ENCODE assay signal across 18 cellular contexts in genomic region chr5:126137771-126138474, GRCh38.
DNase-seq lines count a peak whose midpoint lies in the region; ATAC-seq and TF ChIP-seq lines count a peak whose summit lies in the region.
"Had no signal": no experiment of that assay in that cellular context is flagged by ENCODE, and none has a peak within 500 bp of the region (broad histone marks: within the 10 kb centered on the region; RNA-seq: fewer than 3 reads in every experiment).

No MANE protein-coding gene starts in this region.

- DNase-seq in SK-N-SH (no peak), left colon (no peak), smooth muscle cell (lab: John Stamatoyannopoulos, UW; ENCODE audit: unreplicated experiment) (no peak), NCI-H2029 treated with DMSO at 0.1 percent for 48 hours (lab: John Stamatoyannopoulos, UW) (no peak), HK-2 (ENCODE audit: unreplicated experiment) (no peak), A172 (ENCODE audit: low spot score) (no peak)
- DNase-seq: activated CD4-positive, alpha-beta T cell treated with anti-CD3 and anti-CD28 coated beads, Interleukin-2, amount 10 ng/mL, durations not matched to agents 7 days and 5 days; activated gamma-delta T cell treated with Interleukin-2 at 50 U/mL for 16 hours; amygdala; central memory CD4-positive, alpha-beta T cell; DND-41; GOT3; SW 1271 had no signal

- H3K27ac ChIP-seq in HUES48 (ENCODE audit: low read depth, low read length) (peak overlapping the region; percentile 78), SK-N-SH (ENCODE audit: low read depth in 2 of 2, low read length in 1 of 2) (peak overlapping the region; percentile 50 to 89), smooth muscle cell (ENCODE audit: low read depth) (peak overlapping the region; percentile 95)
- H3K27ac ChIP-seq: C4-2B, esophagus muscularis mucosa, thoracic aorta had no signal

- peaks cover 16% of the 10 kb centered on the region for H3F3A ChIP-seq in SK-N-SH (replicated peaks; ENCODE audit: insufficient read depth)
- H3F3A ChIP-seq in smooth muscle cell (ENCODE audit: low read depth): peaks cover 21% of the 10 kb centered on the region

- H3K79me2 ChIP-seq in SK-N-SH (ENCODE audit: insufficient read depth) (no peaks in the 10 kb centered on the region; the same call in 1 of the 2 replicates), smooth muscle cell (ENCODE audit: low read depth) (no peaks in the 10 kb centered on the region)

- TF ChIP-seq CTCF in SK-N-SH (IDR thresholded peaks at IDR 0.05) (no peak), smooth muscle cell (IDR thresholded peaks at IDR 0.05; ENCODE audit: borderline replicate concordance, insufficient read depth, poor library complexity, severe bottlenecking) (no peak)

- H3K4me1 ChIP-seq in HUES48 (ENCODE audit: control insufficient read depth, insufficient read depth, low read length) (peaks cover 43% of the 10 kb centered on the region), SK-N-SH (ENCODE audit: control insufficient read depth in 1 of 2, insufficient read depth in 2 of 2, low read depth in 1 of 2, low read length in 1 of 2) (peaks cover 6 to 12% of the 10 kb centered on the region in 2 experiments), smooth muscle cell (ENCODE audit: low read depth) (peaks cover 26% of the 10 kb centered on the region)

- TF ChIP-seq EP300 in SK-N-SH (IDR thresholded peaks at IDR 0.05; ENCODE audit: borderline replicate concordance in 1 of 2, low read depth in 1 of 2, low read length in 1 of 2): no peak

- no peak overlapping the region for H3K4me3 ChIP-seq in HUES48 (ENCODE audit: low read depth, low read length)
- H3K4me3 ChIP-seq in SK-N-SH (ENCODE audit: low read depth in 2 of 2, low read length in 1 of 2): no peak overlapping the region
- no peak overlapping the region for H3K4me3 ChIP-seq in smooth muscle cell
- H3K4me3 ChIP-seq: esophagus muscularis mucosa, thoracic aorta had no signal

- H4K20me1 ChIP-seq in SK-N-SH (ENCODE audit: insufficient read depth) (no peaks in the 10 kb centered on the region), smooth muscle cell (ENCODE audit: low read depth) (no peaks in the 10 kb centered on the region)

- no peak overlapping the region for H2AFZ ChIP-seq in SK-N-SH (ENCODE audit: low read depth)
- H2AFZ ChIP-seq in smooth muscle cell (ENCODE audit: low read depth): peak overlapping the region; percentile 7

- POLR2A ChIA-PET in SK-N-SH (lab: Yijun Ruan, JAX): no interaction called here

- intact Hi-C loops in left colon (cut with DNase I, micrococcal nuclease): no loop called here

- no peaks in the 10 kb centered on the region for H3K27me3 ChIP-seq in HUES48 (ENCODE audit: control insufficient read depth, insufficient read depth, low read length)
- no peaks in the 10 kb centered on the region for H3K27me3 ChIP-seq in SK-N-SH (ENCODE audit: insufficient read depth)
- H3K27me3 ChIP-seq in smooth muscle cell (ENCODE audit: low read depth): no peaks in the 10 kb centered on the region
- H3K27me3 ChIP-seq: esophagus muscularis mucosa had no signal

- H3K9me3 ChIP-seq in HUES48 (ENCODE audit: control insufficient read depth, insufficient read depth, low read length) (no peaks in the 10 kb centered on the region), SK-N-SH (no peaks in the 10 kb centered on the region), smooth muscle cell (replicated peaks; ENCODE audit: low read depth) (no peaks in the 10 kb centered on the region)
- H3K9me3 ChIP-seq: esophagus muscularis mucosa, thoracic aorta had no signal

- peak overlapping the region; percentile 37; the same call in 1 of the 2 replicates for H3K4me2 ChIP-seq in SK-N-SH
- H3K4me2 ChIP-seq in smooth muscle cell: peak overlapping the region; percentile 81

- 49% methylated on average over 2 of the region's 2 CpGs for WGBS in SK-N-SH (ENCODE audit: low lambda C conversion rate)
- WGBS in smooth muscle cell (ENCODE audit: low lambda C conversion rate): 31% methylated on average over 2 of the region's 2 CpGs

- CTCF ChIA-PET in SK-N-SH (lab: Yijun Ruan, JAX): interaction anchor here (0.9 to 1.6 kb wide), 2 partner anchors 12 to 20 kb away, joined by 3 read pairs; no protein-coding TSS in a partner anchor

- no peak for TF ChIP-seq RAD21 in SK-N-SH (IDR thresholded peaks at IDR 0.05; ENCODE audit: low read length)

- peak; percentile 46 for ATAC-seq in left colon
- ATAC-seq: natural killer cell treated with Interleukin-12 subunit alpha and Interleukin-12 subunit beta and Interleukin-15 and Interleukin-18, amount 100 ng/mL, for 72 hours had no signal

- H3K36me3 ChIP-seq in HUES48 (ENCODE audit: control insufficient read depth, insufficient read depth, low read length): no peaks in the 10 kb centered on the region
- H3K36me3 ChIP-seq in SK-N-SH (replicated peaks in 1 of 2; ENCODE audit: control insufficient read depth in 1 of 2, insufficient read depth in 2 of 2, low read length in 1 of 2): no peaks in the 10 kb centered on the region
- no peaks in the 10 kb centered on the region for H3K36me3 ChIP-seq in smooth muscle cell (ENCODE audit: low read depth)
- H3K36me3 ChIP-seq: esophagus muscularis mucosa, thoracic aorta had no signal

- H3K9me2 ChIP-seq in SK-N-SH: no peaks in the 10 kb centered on the region

- H3K9ac ChIP-seq in HUES48 (ENCODE audit: low read depth, low read length) (no peak overlapping the region), SK-N-SH (no peak overlapping the region), smooth muscle cell (ENCODE audit: low read depth) (peak overlapping the region; percentile 64)

TF ChIP-seq in SK-N-SH, 30 proteins besides CTCF, POLR2A, EP300 and RAD21:
- TF ChIP-seq PBX3 (IDR thresholded peaks at IDR 0.05) (no peak), GATA2 (CRISPR knock-in tag; IDR thresholded peaks at IDR 0.05) (no peak), ZBTB33 (IDR thresholded peaks at IDR 0.05; ENCODE audit: borderline replicate concordance, low read depth) (no peak), TCF12 (IDR thresholded peaks at IDR 0.05) (no peak), FOXM1 (IDR thresholded peaks at IDR 0.05; ENCODE audit: low read depth) (no peak)
